Comparison of ENCODE assay signal across 8 cellular contexts in genomic region chr16:68086336-68086821, GRCh38. TPM values are rescaled to one million over a fixed set of nuclear protein-coding genes. Genes with fewer than 3 reads are reported as not detected.
DNase-seq lines count a peak whose midpoint lies in the region; ATAC-seq, FAIRE-seq and TF ChIP-seq lines count a peak whose summit lies in the region.

No MANE protein-coding gene starts in this region.

- H3K36me3 ChIP-seq in heart right ventricle (no peaks in the 10 kb centered on the region), OCI-LY7 (ENCODE audit: insufficient read depth, low read length) (no peaks in the 10 kb centered on the region), mucosa of rectum (ENCODE audit: control insufficient read depth in 2 of 2, insufficient read depth in 2 of 2, low read length in 2 of 2) (no peaks in the 10 kb centered on the region)

- WGBS in heart right ventricle, 2 donors, result 1 to 2% methylated on average over 6 of the region's 6 CpGs

- H3K4me2 ChIP-seq in OCI-LY7 (ENCODE audit: low read length), result peak overlapping the region; percentile 96

- intact Hi-C loops in heart right ventricle (cut with DNase I) (loop anchor here in 2 of 10 donors (5.0 to 10.0 kb wide), 2 partner anchors 141 to 148 kb away; partner anchors contain the start of gene ESRP2 (in 1 of the 2)), left ventricle myocardium superior (cut with micrococcal nuclease) (no loop called here), OCI-LY7 (cut with micrococcal nuclease; ENCODE audit: unreplicated experiment) (loop anchor here (10.0 kb wide), 1 partner anchor 522 kb away; the partner anchor contains the start of gene CTCF)

- H3K4me1 ChIP-seq in heart right ventricle (peaks cover 6 to 85% (median 60%) of the 10 kb centered on the region in 9 donors), OCI-LY7 (ENCODE audit: insufficient read depth, low read length, poor library complexity, severe bottlenecking) (peaks cover 67% of the 10 kb centered on the region), mucosa of rectum (ENCODE audit: control insufficient read depth in 2 of 2, insufficient read depth in 2 of 2, low read length in 2 of 2) (peaks cover 30 to 37% of the 10 kb centered on the region in 2 donors)

- POLR2A ChIA-PET in OCI-LY7 (lab: Charles Lee), result interaction anchor here (1.1 to 4.0 kb wide), 6 partner anchors 11 to 63 kb away, joined by 3 to 53 read pairs (median 7); partner anchors contain the start of genes DDX28 and DUS2

- no peak for ATAC-seq in heart right ventricle
- ATAC-seq in left ventricle myocardium superior, result no peak
- no peak for ATAC-seq in GM19328 (IDR thresholded peaks at IDR 0.05; ENCODE audit: unreplicated experiment)

- CTCF ChIA-PET in OCI-LY7 (lab: Charles Lee; ENCODE audit: unreplicated experiment), result interaction anchor here (5.4 kb wide), 1 partner anchor 16 kb away, joined by 34 read pairs; no protein-coding TSS in a partner anchor

- H3K9me3 ChIP-seq in heart right ventricle (no peaks in the 10 kb centered on the region), OCI-LY7 (ENCODE audit: low read length) (no peaks in the 10 kb centered on the region), mucosa of rectum (ENCODE audit: control insufficient read depth in 2 of 2, low read length in 2 of 2) (no peaks in the 10 kb centered on the region)

- no peak overlapping the region; the same call in 1 of the 2 replicates for H2AFZ ChIP-seq in OCI-LY7 (ENCODE audit: low read length)

- H3K27ac ChIP-seq in heart right ventricle, result peak overlapping the region; percentile 73 to 100 (median 96)
- peak overlapping the region; percentile 90 for H3K27ac ChIP-seq in OCI-LY7 (ENCODE audit: low read depth, low read length, poor library complexity, severe bottlenecking)
- peak overlapping the region; percentile 87 to 100 for H3K27ac ChIP-seq in coronary artery
- peak overlapping the region; percentile 37 to 92 for H3K27ac ChIP-seq in mucosa of rectum (ENCODE audit: low read depth in 2 of 2, low read length in 2 of 2)

- BruUV-seq in OCI-LY7 (replicated peaks; lab: Mats Ljungman, UMichigan), result no TSS peak

- DNase-seq in heart right ventricle (no peak), left ventricle myocardium superior (no peak), OCI-LY7 (ENCODE audit: low spot score) (no peak), coronary artery (ENCODE audit: low spot score) (no peak), Ammon's horn (ENCODE audit: low spot score) (no peak), GM12891 (ENCODE audit: insufficient read length, low spot score) (no peak)

- no peak for TF ChIP-seq CTCF in heart right ventricle (IDR thresholded peaks at IDR 0.05)
- no peak for TF ChIP-seq CTCF in OCI-LY7 (conservative IDR thresholded peaks at IDR 0.05; ENCODE audit: low read length)
- TF ChIP-seq CTCF in coronary artery (IDR thresholded peaks at IDR 0.05), result no peak

- no peaks in the 10 kb centered on the region for H3K27me3 ChIP-seq in heart right ventricle
- H3K27me3 ChIP-seq in mucosa of rectum (ENCODE audit: control insufficient read depth in 2 of 2, insufficient read depth in 2 of 2, low read length in 2 of 2), result no peaks in the 10 kb centered on the region

- H3K4me3 ChIP-seq in heart right ventricle (peak overlapping the region; percentile 84 to 93 (median 90)), OCI-LY7 (ENCODE audit: low read depth, low read length, poor library complexity, severe bottlenecking) (peak overlapping the region; percentile 91), coronary artery (peak overlapping the region; percentile 76), mucosa of rectum (ENCODE audit: low read length in 2 of 2) (peak overlapping the region; percentile 83 to 96)

- FAIRE-seq in GM12891 (lab: Jason Lieb, UNC), result no peak

- peaks cover 36% of the 10 kb centered on the region for H4K20me1 ChIP-seq in OCI-LY7 (ENCODE audit: insufficient read depth, low read length)

- H3K9me2 ChIP-seq in OCI-LY7 (ENCODE audit: insufficient read depth, low read length), result no peaks in the 10 kb centered on the region

- H3K9ac ChIP-seq in mucosa of rectum (ENCODE audit: low read depth in 1 of 2, low read length in 2 of 2), result peak overlapping the region; percentile 71 to 79

- TF ChIP-seq POLR2A in GM12891 (IDR thresholded peaks at IDR 0.05; ENCODE audit: low read depth, low read length), result no peak

- H3K79me2 ChIP-seq in OCI-LY7 (ENCODE audit: insufficient read depth, low read depth, low read length), result peaks cover 58% of the 10 kb centered on the region

TF ChIP-seq in GM12891, 5 proteins besides CTCF, POLR2A, EP300 and RAD21:
- TF ChIP-seq TAF1 (IDR thresholded peaks at IDR 0.05; ENCODE audit: low read depth, low read length) (no peak), PAX5 (IDR thresholded peaks at IDR 0.05; ENCODE audit: insufficient read depth, low read length, severe bottlenecking) (no peak), POU2F2 (IDR thresholded peaks at IDR 0.05; ENCODE audit: low read depth, low read length) (no peak), POLR2AphosphoS5 (IDR thresholded peaks at IDR 0.05; ENCODE audit: low read depth, low read length) (no peak), SPI1 (IDR thresholded peaks at IDR 0.05; ENCODE audit: low read depth, low read length) (no peak)

RNA-seq across cellular contexts. Expression of gene NFATC3, which starts 1.2 kb away (rescaled TPM):
- total RNA-seq in heart right ventricle (10 to 100 TPM; 19.8 to 32.9 (median 25.1) TPM), left ventricle myocardium superior (24.7 TPM), OCI-LY7 (2022) (76.0 and 91.7 TPM in 2 replicates)
- 1 to 10 TPM; 6.3 to 9.2 TPM for polyA plus RNA-seq in heart right ventricle
- total RNA-seq in OCI-LY7 (2014; rRNA removed; shearing (Covaris generic)), result 60.9 and 73.4 TPM in 2 replicates
- polyA plus RNA-seq in GM12891 (2012; ENCODE audit: low read depth, missing spikeins), result 8.3 TPM
